ENCODE assay signal across 19 cellular contexts in genomic region chr2:9331704-9332103, GRCh38.
DNase-seq lines count a peak whose midpoint lies in the region; ATAC-seq, FAIRE-seq and TF ChIP-seq lines count a peak whose summit lies in the region.
"Had no signal": no experiment of that assay in that cellular context is flagged by ENCODE, and none has a peak within 500 bp of the region (broad histone marks: within the 10 kb centered on the region; RNA-seq: fewer than 3 reads in every experiment).

No MANE protein-coding gene starts in this region.

- no peak for FAIRE-seq in pancreas (lab: Jason Lieb, UNC)

- peak; percentile 21 for DNase-seq in GM23338 (ENCODE audit: low spot score)
- peak; percentile 79 for DNase-seq in amniotic epithelial cell (ENCODE audit: low read depth)
- peak; percentile 63 for DNase-seq in fibroblast of the aortic adventitia (ENCODE audit: low read depth)
- peak; percentile 65 for DNase-seq in non-pigmented ciliary epithelial cell (ENCODE audit: low read depth)
- DNase-seq in uterus = no peak
- no peak for DNase-seq in suprapubic skin (ENCODE audit: low spot score in 2 of 2)
- DNase-seq in pancreas = no peak
- DNase-seq in PC-9 = no peak
- DNase-seq: CD8-positive, alpha-beta memory T cell; Kasumi-1; NCI-H774; occipital lobe; T-helper 17 cell had no signal

- H3K4me1 ChIP-seq in GM23338 (ENCODE audit: insufficient read depth) = peaks cover 8% of the 10 kb centered on the region
- no peaks in the 10 kb centered on the region for H3K4me1 ChIP-seq in uterus
- peaks cover 2% of the 10 kb centered on the region for H3K4me1 ChIP-seq in suprapubic skin
- H3K4me1 ChIP-seq in pancreas = no peaks in the 10 kb centered on the region
- peaks cover 40% of the 10 kb centered on the region for H3K4me1 ChIP-seq in PC-9 (replicated peaks; ENCODE audit: insufficient read depth)

- peak; percentile 50 for ATAC-seq in GM23338
- ATAC-seq in pancreas = no peak
- ATAC-seq: activated CD4-positive, CD25-positive, alpha-beta regulatory T cell treated with anti-CD3 and anti-CD28 coated beads, Interleukin-2, amount 50 U/mL, for 24 hours; activated naive CD4-positive, alpha-beta T cell treated with anti-CD3 and anti-CD28 coated beads, Interleukin-2, amount 50 U/mL, for 72 hours; T-helper 17 cell had no signal

- H3K27ac ChIP-seq in GM23338 (ENCODE audit: low read depth) (no peak overlapping the region), uterus (no peak overlapping the region), suprapubic skin (no peak overlapping the region), pancreas (no peak overlapping the region), PC-9 (no peak overlapping the region)
- H3K27ac ChIP-seq: dorsolateral prefrontal cortex, SJSA1 had no signal

- H3K4me2 ChIP-seq in GM23338 (no peak overlapping the region), PC-9 (no peak overlapping the region)

- H3K9me2 ChIP-seq in GM23338 (ENCODE audit: insufficient read depth) = no peaks in the 10 kb centered on the region
- H3K9me2 ChIP-seq in PC-9 (ENCODE audit: insufficient read depth) = no peaks in the 10 kb centered on the region

- peaks cover 8% of the 10 kb centered on the region for H3K4me1 Mint-ChIP-seq in GM23338
- H3K4me1 Mint-ChIP-seq: CD8-positive, alpha-beta memory T cell had no signal

- TF ChIP-seq EP300 in suprapubic skin (IDR thresholded peaks at IDR 0.05) = no peak

- POLR2A ChIA-PET in PC-9 (lab: Charles Lee; ENCODE audit: unreplicated experiment) = no interaction called here

- H3K9me3 ChIP-seq in uterus (no peaks in the 10 kb centered on the region), suprapubic skin (no peaks in the 10 kb centered on the region), pancreas (no peaks in the 10 kb centered on the region), PC-9 (ENCODE audit: insufficient read depth, low read depth) (no peaks in the 10 kb centered on the region)
- H3K9me3 ChIP-seq: SJSA1 had no signal

- no peaks in the 10 kb centered on the region for H3K36me3 ChIP-seq in GM23338 (ENCODE audit: insufficient read depth)
- no peaks in the 10 kb centered on the region for H3K36me3 ChIP-seq in uterus
- peaks cover 8% of the 10 kb centered on the region for H3K36me3 ChIP-seq in suprapubic skin
- H3K36me3 ChIP-seq in pancreas = no peaks in the 10 kb centered on the region
- H3K36me3 ChIP-seq in PC-9 (ENCODE audit: low read depth) = peaks cover 39% of the 10 kb centered on the region

- H3K27me3 Mint-ChIP-seq in GM23338 (ENCODE audit: insufficient read depth, low read depth, poor library complexity) = peaks cover 5% of the 10 kb centered on the region
- H3K27me3 Mint-ChIP-seq: stimulated activated memory B cell treated with anti-CD40 and anti-IgM and Interleukin-4, amounts not matched to agents 10 μg/mL and 1 μg/mL and 100 μg/mL, for 72 hours had no signal

- intact Hi-C loops in uterus (cut with DNase I; ENCODE audit: low total_unique reads) = loop anchor here (10.0 kb wide), 1 partner anchor 187 kb away; no protein-coding TSS in a partner anchor
- intact Hi-C loops in pancreas (cut with DNase I) = loop anchor here in 2 of 3 donors (5.0 to 10.0 kb wide), 2 partner anchors 187 to 189 kb away; no protein-coding TSS in a partner anchor
- intact Hi-C loops in PC-9 (cut with micrococcal nuclease; ENCODE audit: unreplicated experiment) = loop anchor here (10.0 kb wide), 2 partner anchors 157 to 327 kb away; partner anchors contain the start of gene MBOAT2

- H3F3A ChIP-seq in GM23338 (replicated peaks; ENCODE audit: low read depth) (no peaks in the 10 kb centered on the region), PC-9 (ENCODE audit: insufficient read depth, low read depth) (peaks cover 73% of the 10 kb centered on the region)

- no peak overlapping the region for H3K4me3 ChIP-seq in GM23338
- H3K4me3 ChIP-seq in fibroblast of the aortic adventitia (ENCODE audit: low read depth, low read length) = no peak overlapping the region
- no peak overlapping the region for H3K4me3 ChIP-seq in uterus
- H3K4me3 ChIP-seq in suprapubic skin = no peak overlapping the region
- H3K4me3 ChIP-seq in pancreas = no peak overlapping the region
- H3K4me3 ChIP-seq in PC-9 = no peak overlapping the region
- H3K4me3 ChIP-seq: dorsolateral prefrontal cortex, SJSA1 had no signal

- no peaks in the 10 kb centered on the region for H3K9me3 Mint-ChIP-seq in GM23338
- H3K9me3 Mint-ChIP-seq: activated naive CD4-positive, alpha-beta T cell treated with anti-CD3 and anti-CD28 coated beads, Interleukin-2, amount 50 U/mL, for 72 hours; activated T-helper 1 cell treated with anti-CD3 and anti-CD28 coated beads, Interleukin-12 subunit alpha, Interleukin-12 subunit beta, Interleukin-2, Interleukin-4 antibody, amounts not matched to agents 30 ng/mL and 10 ng/mL and 1 ng/mL, durations not matched to agents 14 hours and 24 hours and 36 hours; CD8-positive, alpha-beta memory T cell; stimulated activated memory B cell treated with anti-CD40 and anti-IgM and Interleukin-4, amounts not matched to agents 10 μg/mL and 1 μg/mL and 100 μg/mL, for 72 hours had no signal

- H3K36me3 Mint-ChIP-seq in GM23338 (ENCODE audit: low read depth) = peaks cover 13% of the 10 kb centered on the region; the same call in 1 of the 3 replicates
- H3K36me3 Mint-ChIP-seq: activated naive CD4-positive, alpha-beta T cell treated with anti-CD3 and anti-CD28 coated beads, Interleukin-2, amount 50 U/mL, for 72 hours; CD8-positive, alpha-beta memory T cell; stimulated activated memory B cell treated with anti-CD40 and anti-IgM and Interleukin-4, amounts not matched to agents 10 μg/mL and 1 μg/mL and 100 μg/mL, for 72 hours had no signal

- no TSS peak for BruUV-seq in PC-9 (replicated peaks; lab: Mats Ljungman, UMichigan)

- H3K27me3 ChIP-seq in GM23338 (ENCODE audit: insufficient read depth) (no peaks in the 10 kb centered on the region), uterus (no peaks in the 10 kb centered on the region), suprapubic skin (no peaks in the 10 kb centered on the region), pancreas (no peaks in the 10 kb centered on the region), PC-9 (ENCODE audit: insufficient read depth, low read depth) (no peaks in the 10 kb centered on the region)
- H3K27me3 ChIP-seq: dorsolateral prefrontal cortex, SJSA1 had no signal

- H3K79me2 ChIP-seq in GM23338 (replicated peaks; ENCODE audit: insufficient read depth) (no peaks in the 10 kb centered on the region), PC-9 (ENCODE audit: low read depth) (peaks cover 16% of the 10 kb centered on the region; the same call in 1 of the 2 replicates)

- H4K20me1 ChIP-seq in GM23338 (replicated peaks; ENCODE audit: insufficient read depth) (no peaks in the 10 kb centered on the region), PC-9 (ENCODE audit: insufficient read depth) (0 out of 2 replicates have a peak, but pooled peaks cover 8% of the 10 kb centered on the region)

- H3K27ac Mint-ChIP-seq in GM23338 = no peak overlapping the region
- H3K27ac Mint-ChIP-seq: activated naive CD4-positive, alpha-beta T cell treated with anti-CD3 and anti-CD28 coated beads, Interleukin-2, amount 50 U/mL, for 72 hours; activated T-helper 1 cell treated with anti-CD3 and anti-CD28 coated beads, Interleukin-12 subunit alpha, Interleukin-12 subunit beta, Interleukin-2, Interleukin-4 antibody, amounts not matched to agents 30 ng/mL and 10 ng/mL and 1 ng/mL, durations not matched to agents 14 hours and 24 hours and 36 hours; CD8-positive, alpha-beta memory T cell; stimulated activated memory B cell treated with anti-CD40 and anti-IgM and Interleukin-4, amounts not matched to agents 10 μg/mL and 1 μg/mL and 100 μg/mL, for 72 hours; T-helper 17 cell had no signal

- CTCF ChIA-PET in PC-9 (lab: Charles Lee) = no interaction called here

- no peak overlapping the region for H3K4me3 Mint-ChIP-seq in GM23338
- H3K4me3 Mint-ChIP-seq: activated T-helper 1 cell treated with anti-CD3 and anti-CD28 coated beads, Interleukin-12 subunit alpha, Interleukin-12 subunit beta, Interleukin-2, Interleukin-4 antibody, amounts not matched to agents 30 ng/mL and 10 ng/mL and 1 ng/mL, durations not matched to agents 14 hours and 24 hours and 36 hours; CD8-positive, alpha-beta memory T cell; stimulated activated memory B cell treated with anti-CD40 and anti-IgM and Interleukin-4, amounts not matched to agents 10 μg/mL and 1 μg/mL and 100 μg/mL, for 72 hours; T-helper 17 cell had no signal

- no peak for TF ChIP-seq POLR2A in uterus (IDR thresholded peaks at IDR 0.05)
- TF ChIP-seq POLR2A in suprapubic skin (IDR thresholded peaks at IDR 0.05) = no peak

- H2AFZ ChIP-seq in GM23338 = no peak overlapping the region
- no peak overlapping the region for H2AFZ ChIP-seq in PC-9

- WGBS in suprapubic skin = 79% methylated on average over 7 of the region's 7 CpGs
- WGBS in pancreas, 2 donors = 80 to 83% methylated on average over 7 of the region's 7 CpGs

- TF ChIP-seq CTCF in GM23338 (conservative IDR thresholded peaks at IDR 0.05; ENCODE audit: low read depth in 2 of 2) (no peak), fibroblast of the aortic adventitia (IDR thresholded peaks at IDR 0.05; ENCODE audit: insufficient read depth, low read length) (no peak), uterus (IDR thresholded peaks at IDR 0.05) (no peak), suprapubic skin (IDR thresholded peaks at IDR 0.05) (no peak), pancreas (IDR thresholded peaks at IDR 0.05) (no peak), PC-9 (conservative IDR thresholded peaks at IDR 0.05) (no peak)

TF ChIP-seq in GM23338, 12 proteins besides CTCF, POLR2A, EP300 and RAD21:
- TF ChIP-seq ZNF331 (CRISPR knock-in tag; IDR thresholded peaks at IDR 0.05; ENCODE audit: low read depth) = no peak
- no peak for TF ChIP-seq EZH2 (IDR thresholded peaks at IDR 0.05; ENCODE audit: low read depth, unreplicated experiment)
- no peak for TF ChIP-seq JUNB (IDR thresholded peaks at IDR 0.05; ENCODE audit: unreplicated experiment)
- no peak for TF ChIP-seq EZH2phosphoT487 (IDR thresholded peaks at IDR 0.05; ENCODE audit: unreplicated experiment)

Comparison
In these comparisons a context has a peak if more than half of its experiments do, and no peak if none do; other contexts are left out.
1. DNase-seq: peak in GM23338 (single experiment), amniotic epithelial cell (single experiment), fibroblast of the aortic adventitia (single experiment) and non-pigmented ciliary epithelial cell (single experiment); none in uterus (0 of 2), suprapubic skin (0 of 2), pancreas (0 of 6) and PC-9 (0 of 2).